ENCODE assay signal across 5 cellular contexts in the genomic region with DNA sequence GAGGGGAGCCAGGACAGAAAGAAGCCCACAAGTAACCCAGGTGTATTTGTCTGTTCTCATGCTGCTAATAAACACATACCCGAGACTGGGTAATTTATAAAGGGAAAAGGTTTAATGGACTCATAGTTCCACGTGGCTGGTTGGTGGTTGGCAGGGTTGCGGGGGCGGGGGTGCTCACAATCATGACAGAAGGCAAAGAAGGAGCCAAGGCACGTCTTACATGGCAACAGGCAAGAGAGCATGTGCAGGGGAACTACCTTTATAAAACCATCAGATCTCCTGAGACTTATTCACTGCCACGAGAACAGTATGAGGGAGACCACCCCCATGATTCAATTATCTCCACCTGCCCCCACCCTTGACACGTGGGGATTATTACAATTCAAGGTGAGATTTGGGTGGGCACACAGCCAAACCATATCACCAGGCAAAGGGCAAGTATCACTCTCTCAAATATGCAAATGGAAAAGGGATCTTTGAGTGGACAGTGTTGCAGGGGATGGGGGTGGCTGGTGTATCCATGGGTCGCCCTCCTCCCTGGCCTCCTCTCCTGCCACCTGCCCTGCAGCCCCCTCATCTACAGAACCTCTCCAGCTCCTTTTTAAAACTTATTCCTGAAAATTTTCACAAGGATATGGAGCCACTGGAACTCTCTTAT. TPM values are rescaled to one million over a fixed set of nuclear protein-coding genes. Genes with fewer than 3 reads are reported as not detected.
"Had no signal": no experiment of that assay in that cellular context is flagged by ENCODE, and none has a peak within 500 bp of the region (broad histone marks: within the 10 kb centered on the region; RNA-seq: fewer than 3 reads in every experiment).

No MANE protein-coding gene starts in this region.

RNA-seq across cellular contexts. Expression of gene PVRIG, which starts 15.0 kb away (rescaled TPM):
- total RNA-seq: foreskin keratinocyte, neural crest cell, osteoblast, prostate gland, suprapubic skin had no signal
- polyA plus RNA-seq: foreskin keratinocyte had no signal
